In genomic region chr5:123093279-123094226, GRCh38 we compare ENCODE assay signal across 21 cellular contexts. TPM values are rescaled to one million over a fixed set of nuclear protein-coding genes. Genes with fewer than 3 reads are reported as not detected.
DNase-seq lines count a peak whose midpoint lies in the region; ATAC-seq and TF ChIP-seq lines count a peak whose summit lies in the region.
"Had no signal": no experiment of that assay in that cellular context is flagged by ENCODE, and none has a peak within 500 bp of the region (broad histone marks: within the 10 kb centered on the region; RNA-seq: fewer than 3 reads in every experiment).

No MANE protein-coding gene starts in this region.

- no peak overlapping the region for H3K9ac ChIP-seq in neural cell (ENCODE audit: low read length)

- TF ChIP-seq EP300 in neural cell (conservative IDR thresholded peaks at IDR 0.05; ENCODE audit: poor library complexity, severe bottlenecking) (no peak), gastroesophageal sphincter (IDR thresholded peaks at IDR 0.05) (no peak)

- H3F3A ChIP-seq in neural cell (ENCODE audit: insufficient read depth, low read length, poor library complexity, severe bottlenecking), result no peaks in the 10 kb centered on the region

- H3K4me2 ChIP-seq in neural cell (ENCODE audit: low read length), result no peak overlapping the region

- H3K27me3 Mint-ChIP-seq in glutamatergic neuron (ENCODE audit: unreplicated experiment), result peaks cover 34% of the 10 kb centered on the region
- H3K27me3 Mint-ChIP-seq in effector memory CD8-positive, alpha-beta T cell, result peaks cover 70 to 88% of the 10 kb centered on the region in 2 donors

- no peaks in the 10 kb centered on the region for H3K79me2 ChIP-seq in neural cell (replicated peaks; ENCODE audit: insufficient read depth, low read length)

- ATAC-seq in aorta (ENCODE audit: low FRiP score) (no peak), gastroesophageal sphincter (no peak), GM18873 (IDR thresholded peaks at IDR 0.05; ENCODE audit: low FRiP score, unreplicated experiment) (no peak)
- ATAC-seq in effector memory CD8-positive, alpha-beta T cell (replicated peaks), result no peak
- ATAC-seq: gastrocnemius medialis had no signal

- no peaks in the 10 kb centered on the region for H3K36me3 Mint-ChIP-seq in glutamatergic neuron (ENCODE audit: unreplicated experiment)
- peaks cover 2% of the 10 kb centered on the region for H3K36me3 Mint-ChIP-seq in effector memory CD8-positive, alpha-beta T cell (ENCODE audit: insufficient read depth)

- H3K4me1 Mint-ChIP-seq in glutamatergic neuron (ENCODE audit: low read depth, unreplicated experiment), result peaks cover 31% of the 10 kb centered on the region
- H3K4me1 Mint-ChIP-seq in effector memory CD8-positive, alpha-beta T cell (ENCODE audit: low read depth in 2 of 2), result peaks cover 16 to 21% of the 10 kb centered on the region in 2 donors

- TF ChIP-seq CTCF in glutamatergic neuron (IDR thresholded peaks at IDR 0.05; ENCODE audit: partially characterized antibody, unreplicated experiment) (no peak), neural cell (IDR thresholded peaks at IDR 0.05; ENCODE audit: poor library complexity, severe bottlenecking) (no peak), gastroesophageal sphincter (IDR thresholded peaks at IDR 0.05) (no peak)

- WGBS in aorta, 2 donors, result 1% methylated on average over 23 of the region's 23 CpGs
- WGBS in gastroesophageal sphincter (ENCODE audit: low coverage in 1 of 2), 2 donors, result 40 to 55% methylated on average over 5 to 10 of the region's 23 CpGs

- intact Hi-C loops in aorta (cut with DNase I), result loop anchor here (2.0 to 5.0 kb wide), 4 partner anchors 193 to 269 kb away; no protein-coding TSS in a partner anchor

- no peaks in the 10 kb centered on the region for H3K9me2 ChIP-seq in neural cell (ENCODE audit: insufficient read depth, low read length)

- TF ChIP-seq POLR2A in gastroesophageal sphincter (IDR thresholded peaks at IDR 0.05), result no peak

- H3K9me3 ChIP-seq in neural cell (ENCODE audit: low read length) (peaks cover 6% of the 10 kb centered on the region), aorta (ENCODE audit: control insufficient read depth, low read length) (no peaks in the 10 kb centered on the region), gastroesophageal sphincter (no peaks in the 10 kb centered on the region)
- H3K9me3 ChIP-seq: gastrocnemius medialis, Peyer's patch, prostate gland had no signal

- H3K4me3 ChIP-seq in neural cell (ENCODE audit: low read length), result no peak overlapping the region
- H3K4me3 ChIP-seq in aorta (ENCODE audit: low read length in 2 of 2), result peak overlapping the region; percentile 79 to 98
- peak overlapping the region in 1 of 2 donors; percentile 6 for H3K4me3 ChIP-seq in gastroesophageal sphincter
- H3K4me3 ChIP-seq: Peyer's patch, prostate gland had no signal

- H3K36me3 ChIP-seq in neural cell (ENCODE audit: insufficient read depth, low read length) (no peaks in the 10 kb centered on the region), aorta (ENCODE audit: control insufficient read depth in 1 of 2, insufficient read depth in 2 of 2, low read length in 1 of 2) (no peaks in the 10 kb centered on the region), gastroesophageal sphincter (no peaks in the 10 kb centered on the region)
- H3K36me3 ChIP-seq: gastrocnemius medialis, Peyer's patch, prostate gland, WERI-Rb-1 had no signal

- no peaks in the 10 kb centered on the region for H4K20me1 ChIP-seq in neural cell (ENCODE audit: insufficient read depth)

- peak overlapping the region; percentile 12 for H3K27ac Mint-ChIP-seq in glutamatergic neuron (ENCODE audit: unreplicated experiment)
- no peak overlapping the region for H3K27ac Mint-ChIP-seq in effector memory CD8-positive, alpha-beta T cell
- H3K27ac Mint-ChIP-seq: activated T-helper 2 cell treated with anti-CD3 and anti-CD28 coated beads, Interferon-gamma antibody, Interleukin-2, Interleukin-4, amounts not matched to agents 10 μg/mL and 5 μg/mL and 100 μg/mL, durations not matched to agents 14 hours and 24 hours and 36 hours had no signal

- H3K4me3 Mint-ChIP-seq in glutamatergic neuron (ENCODE audit: unreplicated experiment), result peak overlapping the region; percentile 79
- peak overlapping the region in 1 of 2 donors; percentile 36 for H3K4me3 Mint-ChIP-seq in effector memory CD8-positive, alpha-beta T cell

- peaks cover 22% of the 10 kb centered on the region for H3K9me3 Mint-ChIP-seq in glutamatergic neuron (ENCODE audit: unreplicated experiment)
- no peaks in the 10 kb centered on the region for H3K9me3 Mint-ChIP-seq in effector memory CD8-positive, alpha-beta T cell
- H3K9me3 Mint-ChIP-seq: activated T-helper 2 cell treated with anti-CD3 and anti-CD28 coated beads, Interferon-gamma antibody, Interleukin-2, Interleukin-4, amounts not matched to agents 10 μg/mL and 5 μg/mL and 100 μg/mL, durations not matched to agents 14 hours and 24 hours and 36 hours had no signal

- H3K27me3 ChIP-seq in neural cell (ENCODE audit: insufficient read depth, low read depth, low read length) (peaks cover 100% of the 10 kb centered on the region), aorta (ENCODE audit: control insufficient read depth in 1 of 2, insufficient read depth in 2 of 2, low read length in 1 of 2) (no peaks in the 10 kb centered on the region), gastroesophageal sphincter (peaks cover 83% of the 10 kb centered on the region)

- no peak overlapping the region for H3K27ac ChIP-seq in neural cell (ENCODE audit: low read length)
- peak overlapping the region; percentile 88 to 93 for H3K27ac ChIP-seq in aorta (ENCODE audit: low read depth in 1 of 2, low read length in 2 of 2)
- H3K27ac ChIP-seq in gastroesophageal sphincter, result peak overlapping the region in 1 of 4 donors; percentile 43
- H3K27ac ChIP-seq: 22Rv1, gastrocnemius medialis, Peyer's patch, prostate gland, WERI-Rb-1 had no signal

- no peaks in the 10 kb centered on the region for H3K4me1 ChIP-seq in aorta (ENCODE audit: control insufficient read depth in 1 of 2, insufficient read depth in 2 of 2, low read length in 2 of 2)
- H3K4me1 ChIP-seq in gastroesophageal sphincter, result peaks cover 0 to 52% (median 5%) of the 10 kb centered on the region in 3 donors
- H3K4me1 ChIP-seq: prostate gland had no signal

- DNase-seq in DMS53 (lab: John Stamatoyannopoulos, UW), result peak; percentile 46
- DNase-seq in DMS53 treated with DMSO at 0.1 percent for 48 hours (lab: John Stamatoyannopoulos, UW; ENCODE audit: unreplicated experiment), result no peak
- peak; percentile 55 for DNase-seq in glutamatergic neuron
- DNase-seq in aorta, result peak; percentile 53 to 78
- DNase-seq in effector memory CD8-positive, alpha-beta T cell, result no peak
- DNase-seq: activated CD8-positive, alpha-beta memory T cell treated with anti-CD3 and anti-CD28 coated beads for 24 hours; amniotic stem cell; C1 segment of cervical spinal cord; DMS79; gastrocnemius medialis; kidney; NCI-H1417 treated with DMSO at 0.1 percent for 48 hours; Peyer's patch; SW 1271; WERI-Rb-1 had no signal

- no peak overlapping the region for H2AFZ ChIP-seq in neural cell (ENCODE audit: low read depth, low read length)

- no peak for TF ChIP-seq RAD21 in neural cell (conservative IDR thresholded peaks at IDR 0.05)

TF ChIP-seq in neural cell, 6 proteins besides CTCF, POLR2A, EP300 and RAD21:
- TF ChIP-seq POLR2AphosphoS5 (IDR thresholded peaks at IDR 0.05), result no peak
- TF ChIP-seq EZH2 (IDR thresholded peaks at IDR 0.05; ENCODE audit: borderline replicate concordance, insufficient read depth, low read length, poor library complexity, severe bottlenecking), result peak; percentile 65

RNA-seq across cellular contexts. Expression of gene PRDM6, which starts 4.5 kb away (rescaled TPM):
- 2.6 TPM for total RNA-seq in glutamatergic neuron (ENCODE audit: unreplicated experiment)
- 0.14 and 0.35 TPM in 2 replicates for polyA plus RNA-seq in neural cell
- 0.24 and 0.69 TPM in 2 replicates for polyA minus RNA-seq in neural cell
- total RNA-seq in aorta, result 10 to 100 TPM; 26.8 to 40.5 TPM
- polyA plus RNA-seq in aorta, result 10 to 100 TPM in 1 of 2 donors, 1 to 10 TPM in 1; 7.4 to 30.6 TPM
- 10 to 100 TPM in 1 of 4 donors, 1 to 10 TPM in 2, under 1 TPM in 1; 0.87 to 17.6 (median 4.4) TPM for total RNA-seq in gastroesophageal sphincter
- total RNA-seq: activated T-helper 2 cell treated with anti-CD3 and anti-CD28 coated beads, Interferon-gamma antibody, Interleukin-2, Interleukin-4, amounts not matched to agents 10 μg/mL and 5 μg/mL and 100 μg/mL, durations not matched to agents 14 hours and 24 hours and 36 hours had no signal

RNA-seq across cellular contexts. Expression of gene PPIC, which starts 57.0 kb away (rescaled TPM):
- total RNA-seq in glutamatergic neuron (ENCODE audit: unreplicated experiment) (5.7 TPM), aorta (10 to 100 TPM; 52.5 to 71.1 TPM), gastroesophageal sphincter (10 to 100 TPM; 18.2 to 50.7 (median 44.4) TPM)
- polyA plus RNA-seq in neural cell (not detected in 2 replicates), aorta (10 to 100 TPM; 59.9 to 71.7 TPM)
- polyA minus RNA-seq in neural cell, result 0.46 TPM in 1 of 2 replicates, not detected in the other
- total RNA-seq: activated T-helper 2 cell treated with anti-CD3 and anti-CD28 coated beads, Interferon-gamma antibody, Interleukin-2, Interleukin-4, amounts not matched to agents 10 μg/mL and 5 μg/mL and 100 μg/mL, durations not matched to agents 14 hours and 24 hours and 36 hours had no signal

Comparison
In these comparisons a context has a peak if more than half of its experiments do, and no peak if none do; other contexts are left out.
1. DNase-seq: peak in DMS53 (single experiment), glutamatergic neuron (single experiment) and aorta (2 of 2); none in DMS53 treated with DMSO at 0.1 percent for 48 hours (single experiment) and effector memory CD8-positive, alpha-beta T cell (0 of 3).